Comparison of ENCODE assay signal across 12 cellular contexts in the genomic region with DNA sequence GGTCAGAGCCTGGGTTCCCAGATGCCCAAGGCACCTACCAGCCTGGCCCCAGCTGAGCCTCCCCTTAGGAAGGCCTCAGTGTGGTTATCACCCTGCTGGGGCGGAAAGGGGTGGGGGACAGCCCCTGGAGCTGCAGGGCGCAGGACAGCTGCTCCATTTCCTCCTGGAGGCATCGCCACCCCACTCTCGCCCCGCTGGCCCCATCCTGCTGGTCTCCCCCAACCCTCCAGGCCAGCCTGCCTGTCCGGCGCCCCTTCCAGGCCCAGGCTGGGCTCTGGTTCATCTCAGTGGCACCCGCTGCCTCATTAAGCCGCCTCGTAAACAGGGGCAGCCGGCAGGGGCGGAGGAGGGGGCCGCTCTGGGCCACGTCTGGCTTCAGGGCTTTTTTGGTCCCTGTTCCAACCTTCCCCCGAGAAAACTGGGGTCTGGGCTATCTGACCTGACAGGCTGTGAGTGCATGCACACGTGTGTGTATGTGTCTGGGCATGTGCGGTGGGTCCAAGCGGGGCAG. TPM values are rescaled to one million over a fixed set of nuclear protein-coding genes. Genes with fewer than 3 reads are reported as not detected.
"Had no signal": no experiment of that assay in that cellular context is flagged by ENCODE, and none has a peak within 500 bp of the region (broad histone marks: within the 10 kb centered on the region; RNA-seq: fewer than 3 reads in every experiment).

No MANE protein-coding gene starts in this region.

- ATAC-seq: effector memory CD8-positive, alpha-beta T cell; left ventricle myocardium superior; pancreas had no signal

- H3K9me3 ChIP-seq: adrenal gland, pancreas had no signal

- H3K27me3 ChIP-seq: adrenal gland, pancreas had no signal

- H3K36me3 ChIP-seq: adrenal gland, pancreas had no signal

- H3K27ac ChIP-seq: adrenal gland, pancreas, skin epidermis had no signal

- DNase-seq: activated CD4-positive, alpha-beta T cell treated with anti-CD3 and anti-CD28 coated beads for 48 hours; activated naive CD4-positive, alpha-beta T cell treated with anti-CD3 and anti-CD28 coated beads for 36 hours; effector memory CD8-positive, alpha-beta T cell; left ventricle myocardium superior; stimulated activated naive CD4-positive, alpha-beta T cell; trophoblast cell had no signal

- H3K4me3 ChIP-seq: adrenal gland, pancreas, skin epidermis had no signal

- H3K4me1 ChIP-seq: adrenal gland, pancreas had no signal

- FAIRE-seq: pancreas had no signal

RNA-seq across cellular contexts. Expression of a gene that starts 30.8 kb away (rescaled TPM):
- total RNA-seq: activated T-helper 1 cell treated with anti-CD3 and anti-CD28 coated beads, Interleukin-12 subunit alpha, Interleukin-12 subunit beta, Interleukin-2, Interleukin-4 antibody, amounts not matched to agents 30 ng/mL and 10 ng/mL and 1 ng/mL, durations not matched to agents 14 hours and 24 hours and 36 hours had no signal

RNA-seq across cellular contexts. Expression of a gene that starts 36.0 kb away (rescaled TPM):
- total RNA-seq: activated naive CD4-positive, alpha-beta T cell treated with anti-CD3 and anti-CD28 coated beads for 36 hours; activated T-helper 1 cell treated with anti-CD3 and anti-CD28 coated beads, Interleukin-12 subunit alpha, Interleukin-12 subunit beta, Interleukin-2, Interleukin-4 antibody, amounts not matched to agents 30 ng/mL and 10 ng/mL and 1 ng/mL, durations not matched to agents 14 hours and 24 hours and 36 hours; epithelial cell of proximal tubule; renal cortical epithelial cell had no signal
